ENCODE assay signal across 1 cellular context in genomic region chr4:54696649-54697048, GRCh38.
TF ChIP-seq lines count a peak whose summit lies in the region.

No MANE protein-coding gene starts in this region.

TF ChIP-seq in WTC11, 78 proteins besides CTCF, POLR2A, EP300 and RAD21 (continued from another document):
- no peak for TF ChIP-seq RORB (CRISPR knock-in tag; IDR thresholded peaks at IDR 0.05)
- TF ChIP-seq ZNF219 (CRISPR knock-in tag; IDR thresholded peaks at IDR 0.05; ENCODE audit: borderline replicate concordance), result no peak
- TF ChIP-seq ETV6 (CRISPR knock-in tag; IDR thresholded peaks at IDR 0.05), result no peak
- TF ChIP-seq, protein P1, sequence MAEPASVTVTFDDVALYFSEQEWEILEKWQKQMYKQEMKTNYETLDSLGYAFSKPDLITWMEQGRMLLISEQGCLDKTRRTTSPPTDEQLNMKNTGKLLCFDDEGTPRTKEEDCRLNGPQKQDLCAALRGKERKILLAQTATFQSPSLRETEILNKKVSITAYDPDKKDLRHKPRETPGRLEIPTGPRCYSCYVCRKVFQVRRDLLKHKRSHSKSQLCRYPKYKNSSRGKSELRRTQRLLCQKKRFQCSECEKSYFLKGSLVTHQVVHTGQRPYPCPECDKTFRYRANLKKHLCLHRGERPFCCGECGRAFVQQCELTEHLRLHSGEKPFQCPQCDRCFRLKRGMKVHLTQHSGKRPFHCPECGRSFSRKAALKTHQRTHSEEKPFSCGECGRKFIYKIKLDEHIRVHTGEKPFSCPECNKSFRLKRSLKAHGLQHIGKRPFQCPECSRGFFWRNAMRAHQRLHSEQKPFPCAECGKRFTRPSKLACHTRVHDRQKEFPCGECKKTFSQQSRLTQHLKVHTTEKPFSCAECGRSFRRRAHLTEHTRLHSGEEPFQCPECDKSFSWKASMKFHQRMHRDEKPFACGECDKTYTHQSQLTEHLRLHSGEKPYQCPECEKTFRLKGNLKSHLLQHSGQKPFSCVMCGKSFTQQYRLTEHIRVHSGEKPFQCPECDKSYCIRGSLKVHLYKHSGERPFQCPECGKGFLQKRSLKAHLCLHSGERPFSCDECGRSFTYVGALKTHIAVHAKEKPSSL (CRISPR knock-in tag; conservative IDR thresholded peaks at IDR 0.05), result no peak
- TF ChIP-seq ZNF263 (CRISPR knock-in tag; IDR thresholded peaks at IDR 0.05; ENCODE audit: low read depth), result no peak
- TF ChIP-seq FOXJ3 (CRISPR knock-in tag; IDR thresholded peaks at IDR 0.05; ENCODE audit: borderline replicate concordance), result no peak
- TF ChIP-seq NFYB (CRISPR knock-in tag; conservative IDR thresholded peaks at IDR 0.05; ENCODE audit: low read depth), result no peak
- TF ChIP-seq ATF1 (CRISPR knock-in tag; IDR thresholded peaks at IDR 0.05), result no peak
